In genomic region chr14:20490563-20490962, GRCh38 we compare ENCODE assay signal across 6 cellular contexts. TPM values are rescaled to one million over a fixed set of nuclear protein-coding genes. Genes with fewer than 3 reads are reported as not detected.
A peak's percentile ranks its signal among the peaks of the same experiment; 100 is the strongest.
DNase-seq lines count a peak whose midpoint lies in the region; TF ChIP-seq lines count a peak whose summit lies in the region.
"Had no signal": no experiment of that assay in that cellular context is flagged by ENCODE, and none has a peak within 500 bp of the region (broad histone marks: within the 10 kb centered on the region; RNA-seq: fewer than 3 reads in every experiment).

No MANE protein-coding gene starts in this region.

- intact Hi-C loops in activated naive CD4-positive, alpha-beta T cell treated with anti-CD3 and anti-CD28 coated beads for 36 hours (cut with micrococcal nuclease) = no loop called here

- no peaks in the 10 kb centered on the region for H3K36me3 Mint-ChIP-seq in activated naive CD4-positive, alpha-beta T cell treated with anti-CD3 and anti-CD28 coated beads for 36 hours (ENCODE audit: low read depth)
- no peaks in the 10 kb centered on the region for H3K36me3 Mint-ChIP-seq in nephron progenitor cell (ENCODE audit: low read depth)
- H3K36me3 Mint-ChIP-seq: brain, type B pancreatic cell had no signal

- peaks cover 68% of the 10 kb centered on the region for H3K4me1 Mint-ChIP-seq in activated naive CD4-positive, alpha-beta T cell treated with anti-CD3 and anti-CD28 coated beads for 36 hours (ENCODE audit: low read depth)
- H3K4me1 Mint-ChIP-seq in nephron progenitor cell = peaks cover 26% of the 10 kb centered on the region
- H3K4me1 Mint-ChIP-seq: brain had no signal

- H3K27ac Mint-ChIP-seq in activated naive CD4-positive, alpha-beta T cell treated with anti-CD3 and anti-CD28 coated beads for 36 hours = peak overlapping the region; percentile 48
- H3K27ac Mint-ChIP-seq in nephron progenitor cell = peak overlapping the region; percentile 7
- H3K27ac Mint-ChIP-seq: brain had no signal

- DNase-seq in activated naive CD4-positive, alpha-beta T cell treated with anti-CD3 and anti-CD28 coated beads for 36 hours = no peak
- no peak for DNase-seq in activated naive CD4-positive, alpha-beta T cell treated with Interleukin-2 at 50 U/mL for 16 hours
- no peak for DNase-seq in nephron progenitor cell
- no peak for DNase-seq in ecto neural progenitor cell (ENCODE audit: low spot score)

- TF ChIP-seq CTCF in nephron progenitor cell (IDR thresholded peaks at IDR 0.05) = no peak

- H3K27me3 Mint-ChIP-seq in activated naive CD4-positive, alpha-beta T cell treated with anti-CD3 and anti-CD28 coated beads for 36 hours (ENCODE audit: low read depth) = no peaks in the 10 kb centered on the region
- H3K27me3 Mint-ChIP-seq in nephron progenitor cell (ENCODE audit: low read depth, poor library complexity) = peaks cover 12% of the 10 kb centered on the region
- H3K27me3 Mint-ChIP-seq: type B pancreatic cell had no signal

- CTCF ChIA-PET in activated naive CD4-positive, alpha-beta T cell treated with anti-CD3 and anti-CD28 coated beads for 36 hours (lab: Charles Lee) = interaction anchor here (1.8 kb wide), 1 partner anchor 163 kb away, joined by 6 read pairs; no protein-coding TSS in a partner anchor

- H3K9me3 Mint-ChIP-seq in activated naive CD4-positive, alpha-beta T cell treated with anti-CD3 and anti-CD28 coated beads for 36 hours = no peaks in the 10 kb centered on the region
- H3K9me3 Mint-ChIP-seq in nephron progenitor cell = peaks cover 9% of the 10 kb centered on the region
- H3K9me3 Mint-ChIP-seq: brain had no signal

- H3K4me3 Mint-ChIP-seq in activated naive CD4-positive, alpha-beta T cell treated with anti-CD3 and anti-CD28 coated beads for 36 hours = no peak overlapping the region
- no peak overlapping the region for H3K4me3 Mint-ChIP-seq in nephron progenitor cell
- H3K4me3 Mint-ChIP-seq: brain, type B pancreatic cell had no signal

RNA-seq across cellular contexts. Expression of gene RNASE10, which starts 14.8 kb away (rescaled TPM):
- total RNA-seq in activated naive CD4-positive, alpha-beta T cell treated with anti-CD3 and anti-CD28 coated beads for 36 hours = under 1 TPM; 0.48 to 0.52 TPM

RNA-seq across cellular contexts. Expression of gene PNP, which starts 21.4 kb away (rescaled TPM):
- total RNA-seq in activated naive CD4-positive, alpha-beta T cell treated with anti-CD3 and anti-CD28 coated beads for 36 hours = 100 to 1,000 TPM; 187 to 191 TPM

RNA-seq across cellular contexts. Expression of gene PIP4P1, which starts 29.3 kb away (rescaled TPM):
- total RNA-seq in activated naive CD4-positive, alpha-beta T cell treated with anti-CD3 and anti-CD28 coated beads for 36 hours = 10 to 100 TPM; 31.6 to 32.3 TPM

RNA-seq across cellular contexts. Expression of gene APEX1, which starts 35.5 kb away (rescaled TPM):
- total RNA-seq in activated naive CD4-positive, alpha-beta T cell treated with anti-CD3 and anti-CD28 coated beads for 36 hours = 100 to 1,000 TPM; 187 to 190 TPM

RNA-seq across cellular contexts. Expression of gene OSGEP, which starts 36.0 kb away (rescaled TPM):
- total RNA-seq in activated naive CD4-positive, alpha-beta T cell treated with anti-CD3 and anti-CD28 coated beads for 36 hours = 10 to 100 TPM; 35.7 to 36.8 TPM
